ENCODE assay signal across 8 cellular contexts in the genomic region with DNA sequence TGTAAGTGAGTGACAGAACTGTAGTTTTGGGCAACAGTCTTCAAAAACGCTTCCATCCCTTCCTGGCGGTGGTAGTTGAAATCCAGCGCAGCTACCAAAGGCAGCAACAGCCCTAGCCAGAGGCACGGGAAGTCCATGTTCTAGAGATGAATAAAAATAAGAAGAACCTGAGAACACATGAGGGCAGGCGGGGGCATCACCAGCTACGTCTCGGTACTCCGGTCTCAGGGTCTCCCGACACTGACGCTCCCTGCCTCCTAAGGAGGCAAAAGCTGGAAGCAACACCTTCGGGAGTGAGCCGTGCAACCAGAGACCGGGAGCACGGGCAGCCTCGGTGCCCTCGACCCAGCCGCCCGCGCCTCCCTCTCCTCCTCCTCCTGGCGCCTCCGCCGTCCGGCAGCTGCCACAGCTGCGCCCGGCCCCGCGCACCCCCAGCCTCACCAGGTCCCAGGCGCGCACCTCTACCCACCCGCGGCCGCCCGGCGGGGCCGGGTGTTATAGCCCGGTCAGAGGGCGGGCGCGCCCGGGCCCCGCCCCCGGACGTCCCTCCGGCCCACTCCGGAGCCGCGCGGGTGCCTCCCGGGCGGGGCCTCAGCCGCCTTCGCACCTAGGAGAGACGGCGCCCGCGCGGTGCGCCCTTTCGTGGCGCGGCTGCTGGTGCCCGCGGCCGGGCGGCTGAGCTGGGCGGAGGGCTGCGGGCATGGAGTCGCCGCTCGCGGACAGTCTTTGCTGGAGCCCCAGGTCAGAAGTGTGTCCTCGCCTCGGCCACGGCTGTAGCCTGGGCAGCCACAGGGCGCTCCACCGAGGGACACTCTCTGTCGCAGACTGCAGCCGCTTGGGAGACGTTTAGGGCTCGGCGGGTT. TPM values are rescaled to one million over a fixed set of nuclear protein-coding genes. Genes with fewer than 3 reads are reported as not detected.
DNase-seq lines count a peak whose midpoint lies in the region; FAIRE-seq and TF ChIP-seq lines count a peak whose summit lies in the region.

A gene (minus strand): TSS at position 471 of the 863 bp plus-strand sequence. CDS start 334 bp downstream, at position 137.

- H3K9ac ChIP-seq in GM23248 (peak within 1 kb of the TSS; percentile 61), MM.1S (ENCODE audit: low read length) (no peak within 1 kb of the TSS)

- in situ Hi-C loops in GM23248 (cut with MboI) (no loop called here), brain microvascular endothelial cell (cut with HindIII; ENCODE audit: low pct_ligation_motif_present, low sequenced_read_pairs) (no loop called here)

- H3K9me2 ChIP-seq in GM23248 (ENCODE audit: insufficient read depth): no peaks in the 10 kb centered on the region
- no peaks in the 10 kb centered on the region for H3K9me2 ChIP-seq in MM.1S (replicated peaks; ENCODE audit: insufficient read depth, low read length)

- H3K9me3 ChIP-seq in GM23248 (ENCODE audit: low read depth) (no peaks in the 10 kb centered on the region), MM.1S (replicated peaks; ENCODE audit: insufficient read depth, low read length) (no peaks in the 10 kb centered on the region), small intestine (ENCODE audit: control insufficient read depth, low read depth) (no peaks in the 10 kb centered on the region)

- peak within 1 kb of the TSS; percentile 92 for H2AFZ ChIP-seq in GM23248
- H2AFZ ChIP-seq in MM.1S (ENCODE audit: low read length): peak within 1 kb of the TSS; percentile 49

- H3K4me1 ChIP-seq in GM23248 (ENCODE audit: insufficient read depth): no peaks in the 10 kb centered on the region
- no peaks in the 10 kb centered on the region; the same call in 1 of the 2 replicates for H3K4me1 ChIP-seq in MM.1S (ENCODE audit: low read length)
- H3K4me1 ChIP-seq in small intestine (ENCODE audit: control insufficient read depth in 2 of 2, insufficient read depth in 1 of 2, low read depth in 1 of 2, low read length in 1 of 2): no peaks in the 10 kb centered on the region

- H3K27ac ChIP-seq in GM23248 (no peak within 1 kb of the TSS), MM.1S (ENCODE audit: low read length) (no peak within 1 kb of the TSS), VCaP (peak within 1 kb of the TSS; percentile 21; the same call in 1 of the 2 replicates), brain microvascular endothelial cell (no peak within 1 kb of the TSS), small intestine (ENCODE audit: low read depth in 1 of 2, low read length in 1 of 2) (peak within 1 kb of the TSS in 1 of 2 donors; percentile 86)

- H3F3A ChIP-seq in GM23248 (ENCODE audit: insufficient read depth): 0 out of 2 replicates have a peak, but pooled peaks cover 4% of the 10 kb centered on the region
- no peaks in the 10 kb centered on the region for H3F3A ChIP-seq in MM.1S (ENCODE audit: insufficient read depth, low read length)

- no peaks in the 10 kb centered on the region for H3K27me3 ChIP-seq in GM23248 (replicated peaks; ENCODE audit: insufficient read depth)
- no peaks in the 10 kb centered on the region for H3K27me3 ChIP-seq in MM.1S (replicated peaks; ENCODE audit: insufficient read depth, low read length)
- no peaks in the 10 kb centered on the region for H3K27me3 ChIP-seq in brain microvascular endothelial cell (replicated peaks)
- peaks cover 0 to 3% of the 10 kb centered on the region in 2 donors for H3K27me3 ChIP-seq in small intestine (ENCODE audit: control insufficient read depth in 2 of 2, insufficient read depth in 2 of 2, low read length in 2 of 2)

- WGBS in GM23248 (ENCODE audit: low coverage in 1 of 2, low lambda C conversion rate in 2 of 2, missing lambda C conversion rate in 2 of 2), 2 experiments: 2 to 3% methylated on average over 58 to 67 of the region's 81 CpGs
- WGBS in small intestine, 3 donors: 1 to 2% (median 2%) methylated on average over 57 to 81 of the region's 81 CpGs

- H3K79me2 ChIP-seq in GM23248 (ENCODE audit: insufficient read depth) (no peaks in the 10 kb centered on the region), MM.1S (ENCODE audit: low read length) (no peaks in the 10 kb centered on the region)

- peak within 1 kb of the TSS; percentile 75 to 89 (median 82) for H3K4me3 Mint-ChIP-seq in immature natural killer cell

- H3K36me3 ChIP-seq in GM23248 (ENCODE audit: low read depth): no peaks in the 10 kb centered on the region
- no peaks in the 10 kb centered on the region for H3K36me3 ChIP-seq in MM.1S (replicated peaks; ENCODE audit: insufficient read depth, low read length)
- H3K36me3 ChIP-seq in brain microvascular endothelial cell (replicated peaks): no peaks in the 10 kb centered on the region
- H3K36me3 ChIP-seq in small intestine (ENCODE audit: control insufficient read depth in 2 of 2, insufficient read depth in 2 of 2, low read length in 2 of 2): no peaks in the 10 kb centered on the region

- peaks cover 0 to 5% (median 0%) of the 10 kb centered on the region in 6 donors for H3K9me3 Mint-ChIP-seq in immature natural killer cell

- no peaks in the 10 kb centered on the region for H3K36me3 Mint-ChIP-seq in immature natural killer cell

- no peak for FAIRE-seq in small intestine (lab: Jason Lieb, UNC)

- H3K27ac Mint-ChIP-seq in immature natural killer cell: no peak within 1 kb of the TSS

- TF ChIP-seq CTCF in MM.1S (IDR thresholded peaks at IDR 0.05; ENCODE audit: low read length) (no peak), VCaP (conservative IDR thresholded peaks at IDR 0.05) (no peak), brain microvascular endothelial cell (IDR thresholded peaks at IDR 0.05; ENCODE audit: low read depth, low read length, missing control alignments) (no peak)

- H4K20me1 ChIP-seq in GM23248 (ENCODE audit: insufficient read depth) (no peaks in the 10 kb centered on the region), MM.1S (ENCODE audit: insufficient read depth, low read length) (no peaks in the 10 kb centered on the region)

- H3K4me3 ChIP-seq in GM08714 (ENCODE audit: low read length) (peak within 1 kb of the TSS; percentile 91), GM23248 (peak within 1 kb of the TSS; percentile 83), MM.1S (ENCODE audit: low read length) (peak within 1 kb of the TSS; percentile 43), brain microvascular endothelial cell (ENCODE audit: low read depth, low read length) (peak within 1 kb of the TSS; percentile 64), small intestine (ENCODE audit: low read depth in 1 of 2, low read length in 2 of 2) (peak within 1 kb of the TSS; percentile 64 to 69)

- DNase-seq in GM23248 (peak; percentile 87), MM.1S (peak; percentile 74), brain microvascular endothelial cell (peak; percentile 16), immature natural killer cell (peak; percentile 54 to 67 (median 65)), small intestine (peak; percentile 76), NAMALWA (ENCODE audit: low spot score) (no peak)

- peak within 1 kb of the TSS; percentile 85 for H3K4me2 ChIP-seq in GM23248 (ENCODE audit: unreplicated experiment)
- H3K4me2 ChIP-seq in MM.1S (ENCODE audit: low read depth, low read length): peak within 1 kb of the TSS; percentile 68

- H3K27me3 Mint-ChIP-seq in immature natural killer cell (ENCODE audit: low read depth in 3 of 3): peaks cover 6 to 28% (median 6%) of the 10 kb centered on the region in 3 donors

- peaks cover 9 to 10% of the 10 kb centered on the region in 2 donors for H3K4me1 Mint-ChIP-seq in immature natural killer cell

RNA-seq across cellular contexts. Expression of the gene that starts here (rescaled TPM):
- total RNA-seq in GM23248 (2014; rRNA removed; shearing (Covaris generic)): 8.5 and 13.7 TPM in 2 replicates
- polyA plus RNA-seq in GM23248 (2016; fragmentation: Nextera tagmentation; extraction: Ambion mirVana) (21.0 and 22.5 TPM in 2 replicates), immature natural killer cell (under 1 TPM in 2 of 3 donors, not detected in 1; 0.06 to 0.69 TPM), small intestine (1 to 10 TPM in 2 of 3 donors, under 1 TPM in 1; 0.45 to 7.9 (median 1.1) TPM)

Comparison
In these comparisons a context has a peak if more than half of its experiments do, and no peak if none do; other contexts are left out.
1. Peak in DNase-seq in immature natural killer cell; RNA of the gene not detected or under 1 TPM.